ENCODE assay signal across 1 cellular context in the genomic region with DNA sequence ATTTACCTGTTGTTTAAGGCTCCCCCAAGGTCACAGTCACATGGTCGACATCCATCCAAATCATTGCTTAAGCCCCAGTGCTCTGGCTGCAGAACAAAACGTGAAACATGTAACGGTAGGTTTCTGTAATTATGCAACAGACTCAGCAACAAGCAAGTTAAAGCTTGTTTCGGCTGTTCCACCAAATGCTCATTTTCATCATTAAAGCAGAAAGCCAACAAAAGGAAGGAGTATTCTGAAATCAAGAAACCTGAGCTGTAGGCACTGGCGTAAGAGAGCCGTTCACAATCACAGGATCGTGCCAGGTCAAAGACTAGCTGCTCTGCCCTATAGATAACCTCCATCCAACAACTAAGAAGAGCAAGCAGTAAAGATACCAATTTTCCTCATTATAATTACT.
TF ChIP-seq lines count a peak whose summit lies in the region.

No MANE protein-coding gene starts in this region.

TF ChIP-seq in SK-N-SH treated with all-trans-retinoic acid at 6 μM for 48 hours, 23 proteins besides CTCF, POLR2A, EP300 and RAD21 (continued from another document):
- TF ChIP-seq, protein P1, sequence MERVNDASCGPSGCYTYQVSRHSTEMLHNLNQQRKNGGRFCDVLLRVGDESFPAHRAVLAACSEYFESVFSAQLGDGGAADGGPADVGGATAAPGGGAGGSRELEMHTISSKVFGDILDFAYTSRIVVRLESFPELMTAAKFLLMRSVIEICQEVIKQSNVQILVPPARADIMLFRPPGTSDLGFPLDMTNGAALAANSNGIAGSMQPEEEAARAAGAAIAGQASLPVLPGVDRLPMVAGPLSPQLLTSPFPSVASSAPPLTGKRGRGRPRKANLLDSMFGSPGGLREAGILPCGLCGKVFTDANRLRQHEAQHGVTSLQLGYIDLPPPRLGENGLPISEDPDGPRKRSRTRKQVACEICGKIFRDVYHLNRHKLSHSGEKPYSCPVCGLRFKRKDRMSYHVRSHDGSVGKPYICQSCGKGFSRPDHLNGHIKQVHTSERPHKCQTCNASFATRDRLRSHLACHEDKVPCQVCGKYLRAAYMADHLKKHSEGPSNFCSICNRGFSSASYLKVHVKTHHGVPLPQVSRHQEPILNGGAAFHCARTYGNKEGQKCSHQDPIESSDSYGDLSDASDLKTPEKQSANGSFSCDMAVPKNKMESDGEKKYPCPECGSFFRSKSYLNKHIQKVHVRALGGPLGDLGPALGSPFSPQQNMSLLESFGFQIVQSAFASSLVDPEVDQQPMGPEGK (CRISPR knock-in tag; IDR thresholded peaks at IDR 0.05; ENCODE audit: borderline replicate concordance): no peak
- TF ChIP-seq ZFP30 (CRISPR knock-in tag; IDR thresholded peaks at IDR 0.05) (no peak), ZC3H10 (CRISPR knock-in tag; IDR thresholded peaks at IDR 0.05) (no peak), TOX (CRISPR knock-in tag; IDR thresholded peaks at IDR 0.05; ENCODE audit: borderline replicate concordance) (no peak), ESRRG (CRISPR knock-in tag; IDR thresholded peaks at IDR 0.05) (no peak), SNAI2 (CRISPR knock-in tag; IDR thresholded peaks at IDR 0.05) (no peak)
- TF ChIP-seq, protein P2, sequence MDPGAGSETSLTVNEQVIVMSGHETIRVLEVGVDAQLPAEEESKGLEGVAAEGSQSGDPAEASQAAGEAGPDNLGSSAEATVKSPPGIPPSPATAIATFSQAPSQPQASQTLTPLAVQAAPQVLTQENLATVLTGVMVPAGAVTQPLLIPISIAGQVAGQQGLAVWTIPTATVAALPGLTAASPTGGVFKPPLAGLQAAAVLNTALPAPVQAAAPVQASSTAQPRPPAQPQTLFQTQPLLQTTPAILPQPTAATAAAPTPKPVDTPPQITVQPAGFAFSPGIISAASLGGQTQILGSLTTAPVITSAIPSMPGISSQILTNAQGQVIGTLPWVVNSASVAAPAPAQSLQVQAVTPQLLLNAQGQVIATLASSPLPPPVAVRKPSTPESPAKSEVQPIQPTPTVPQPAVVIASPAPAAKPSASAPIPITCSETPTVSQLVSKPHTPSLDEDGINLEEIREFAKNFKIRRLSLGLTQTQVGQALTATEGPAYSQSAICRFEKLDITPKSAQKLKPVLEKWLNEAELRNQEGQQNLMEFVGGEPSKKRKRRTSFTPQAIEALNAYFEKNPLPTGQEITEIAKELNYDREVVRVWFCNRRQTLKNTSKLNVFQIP (CRISPR knock-in tag; IDR thresholded peaks at IDR 0.05; ENCODE audit: borderline replicate concordance, low read depth): no peak
TF ChIP-seq in SK-N-SH treated with all-trans-retinoic acid at 6 μM for 48 hours: peak in this region for 0.
